ENCODE assay signal across 1 cellular context in genomic region chr7:94409561-94409960, GRCh38.
TF ChIP-seq lines count a peak whose summit lies in the region.

No MANE protein-coding gene starts in this region.

TF ChIP-seq in IMR-90, 13 proteins besides CTCF, POLR2A, EP300 and RAD21:
- TF ChIP-seq MAZ (IDR thresholded peaks at IDR 0.05; ENCODE audit: borderline replicate concordance, low read depth, low read length) (no peak), MAFK (IDR thresholded peaks at IDR 0.05; ENCODE audit: low read depth, low read length) (no peak), NFE2L2 (IDR thresholded peaks at IDR 0.05; ENCODE audit: low read depth, low read length) (no peak), MXI1 (IDR thresholded peaks at IDR 0.05; ENCODE audit: borderline replicate concordance, low read depth, low read length) (no peak), CEBPB (IDR thresholded peaks at IDR 0.05; ENCODE audit: low read depth, low read length) (no peak), CHD1 (IDR thresholded peaks at IDR 0.05; ENCODE audit: low read depth, low read length) (no peak), ELK1 (IDR thresholded peaks at IDR 0.05; ENCODE audit: borderline replicate concordance, low read depth, low read length) (no peak), BHLHE40 (IDR thresholded peaks at IDR 0.05; ENCODE audit: low read depth, low read length) (no peak), FOS (IDR thresholded peaks at IDR 0.05; ENCODE audit: low read depth, low read length) (no peak), RCOR1 (IDR thresholded peaks at IDR 0.05; ENCODE audit: insufficient replicate concordance, low read length) (no peak), RFX5 (IDR thresholded peaks at IDR 0.05; ENCODE audit: low read depth, low read length) (no peak), SMC3 (IDR thresholded peaks at IDR 0.05; ENCODE audit: low read depth, low read length) (no peak), USF2 (IDR thresholded peaks at IDR 0.05; ENCODE audit: low read depth, low read length) (no peak)
